ENCODE assay signal across 13 cellular contexts in genomic region chr18:12374398-12374797, GRCh38. TPM values are rescaled to one million over a fixed set of nuclear protein-coding genes. Genes with fewer than 3 reads are reported as not detected.
DNase-seq lines count a peak whose midpoint lies in the region; ATAC-seq, FAIRE-seq and TF ChIP-seq lines count a peak whose summit lies in the region.
"Had no signal": no experiment of that assay in that cellular context is flagged by ENCODE, and none has a peak within 500 bp of the region (broad histone marks: within the 10 kb centered on the region; RNA-seq: fewer than 3 reads in every experiment).

No MANE protein-coding gene starts in this region.

- CTCF ChIA-PET in MCF 10A (lab: Yijun Ruan, JAX) (interaction anchor here (0.8 kb wide), 1 partner anchor 51 kb away, joined by 3 read pairs; no protein-coding TSS in a partner anchor), PC-3 (lab: Charles Lee) (no interaction called here), H1 (lab: Charles Lee; ENCODE audit: partially characterized antibody) (no interaction called here)

- TF ChIP-seq CTCF in MCF 10A (IDR thresholded peaks at IDR 0.05; ENCODE audit: unreplicated experiment) = no peak
- TF ChIP-seq CTCF in breast epithelium (IDR thresholded peaks at IDR 0.05) = no peak
- no peak for TF ChIP-seq CTCF in PC-3 (conservative IDR thresholded peaks at IDR 0.05; ENCODE audit: low read depth, low read length)
- TF ChIP-seq CTCF in H1 (IDR thresholded peaks at IDR 0.05; ENCODE audit: control extremely low read depth in 1 of 3, insufficient read depth in 1 of 3, low read depth in 1 of 3, low read length in 3 of 3) = no peak

- H2BK12ac ChIP-seq in H1 (ENCODE audit: low read depth, low read length) = no peak overlapping the region

- H3K27me3 ChIP-seq in breast epithelium (no peaks in the 10 kb centered on the region), PC-3 (ENCODE audit: low read length) (no peaks in the 10 kb centered on the region), H1 (replicated peaks in 1 of 4; ENCODE audit: control insufficient read depth in 3 of 4, extremely low read depth in 1 of 4, insufficient read depth in 3 of 4, low read length in 3 of 4) (no peaks in the 10 kb centered on the region), small intestine (ENCODE audit: control insufficient read depth in 2 of 2, insufficient read depth in 2 of 2, low read length in 2 of 2) (no peaks in the 10 kb centered on the region)
- H3K27me3 ChIP-seq: foreskin keratinocyte had no signal

- H4K20me1 ChIP-seq in PC-3 (ENCODE audit: low read length) (peaks cover 41% of the 10 kb centered on the region), H1 (replicated peaks in 1 of 2; ENCODE audit: control insufficient read depth in 1 of 2, insufficient read depth in 2 of 2, low read length in 2 of 2) (peaks cover 12 to 15% of the 10 kb centered on the region in 2 experiments)

- no peak overlapping the region for H3K18ac ChIP-seq in H1 (ENCODE audit: extremely low read depth, low read length)

- DNase-seq in MCF 10A (ENCODE audit: unreplicated experiment) (no peak), breast epithelium (ENCODE audit: low spot score in 2 of 2) (no peak), PC-3 (no peak), H1 (ENCODE audit: low read depth in 1 of 2, low spot score in 2 of 2) (no peak), small intestine (peak; percentile 48), hypothalamus (lab: John Stamatoyannopoulos, UW) (no peak)
- DNase-seq: foreskin keratinocyte, NCI-H2081 treated with DMSO at 0.1 percent for 48 hours, SK-N-SH had no signal

- no peak overlapping the region for H4K91ac ChIP-seq in H1 (replicated peaks; ENCODE audit: insufficient read length, low read length)

- no peak overlapping the region for H4K8ac ChIP-seq in H1 (ENCODE audit: extremely low read depth, insufficient read depth, low read length)

- no peaks in the 10 kb centered on the region for H3K9me3 ChIP-seq in breast epithelium
- H3K9me3 ChIP-seq in PC-3 (ENCODE audit: low read length) = no peaks in the 10 kb centered on the region
- H3K9me3 ChIP-seq in H1 (ENCODE audit: insufficient read depth in 2 of 2, low read depth in 1 of 2, low read length in 1 of 2) = no peaks in the 10 kb centered on the region
- no peaks in the 10 kb centered on the region for H3K9me3 ChIP-seq in small intestine (ENCODE audit: control insufficient read depth, low read depth)
- H3K9me3 ChIP-seq: SK-N-SH had no signal

- no peak for TF ChIP-seq RAD21 in H1 (IDR thresholded peaks at IDR 0.05 in 1 of 2, conservative IDR thresholded peaks at IDR 0.05 in 1 of 2; ENCODE audit: low read depth in 2 of 2, low read length in 2 of 2)

- H3K27ac Mint-ChIP-seq in MCF 10A (ENCODE audit: low read depth, unreplicated experiment) = peak overlapping the region; percentile 90

- WGBS in H1 (ENCODE audit: extremely low coverage in 1 of 2, insufficient coverage in 1 of 2, insufficient read length in 1 of 2, insufficient replicate concordance in 2 of 2, low coverage in 1 of 2, low lambda C conversion rate in 2 of 2, missing lambda C conversion rate in 1 of 2), 2 experiments = 90% methylated on average over 5 of the region's 5 CpGs; no CpG with 5 or more reads in 1 of the 2 experiments
- WGBS in small intestine, 3 donors = 13 to 62% (median 42%) methylated on average over 5 of the region's 5 CpGs

- H3F3A ChIP-seq in PC-3 (ENCODE audit: low read length, unreplicated experiment) = no peaks in the 10 kb centered on the region

- H3K56ac ChIP-seq in H1 (replicated peaks; ENCODE audit: insufficient read length, low read depth, low read length) = no peak overlapping the region

- intact Hi-C loops in MCF 10A (cut with micrococcal nuclease) = no loop called here
- intact Hi-C loops in breast epithelium (cut with DNase I; ENCODE audit: low total_unique reads) = no loop called here
- intact Hi-C loops in PC-3 (cut with micrococcal nuclease) = loop anchor here (10.0 kb wide), 1 partner anchor 390 kb away; the partner anchor contains the start of gene IMPA2

- H2AK5ac ChIP-seq in H1 (ENCODE audit: low read depth, low read length) = no peak overlapping the region

- no peak for FAIRE-seq in H1 (lab: Jason Lieb, UNC)
- FAIRE-seq in small intestine (lab: Jason Lieb, UNC) = no peak
- FAIRE-seq: G401.6 had no signal

- no peak overlapping the region for H2BK20ac ChIP-seq in H1 (ENCODE audit: low read length)

- no peak overlapping the region for H2BK15ac ChIP-seq in H1 (ENCODE audit: low read length)

- H3K4me2 ChIP-seq in PC-3 (ENCODE audit: low read length) (peak overlapping the region; percentile 91), H1 (ENCODE audit: insufficient read depth in 1 of 2, low read depth in 2 of 2, low read length in 2 of 2) (peak overlapping the region; percentile 4 to 100; a peak in 1 of 4 replicates)

- H3K79me1 ChIP-seq in H1 (ENCODE audit: low read depth, low read length) = peaks cover 19% of the 10 kb centered on the region

- H3K14ac ChIP-seq in H1 (ENCODE audit: insufficient read length) = no peak overlapping the region

- peaks cover 73% of the 10 kb centered on the region for H3K79me2 ChIP-seq in PC-3 (ENCODE audit: low read length)
- peaks cover 41 to 67% of the 10 kb centered on the region in 2 experiments for H3K79me2 ChIP-seq in H1 (ENCODE audit: control insufficient read depth in 1 of 2, insufficient read depth in 2 of 2, low read length in 2 of 2)

- H3K9me2 ChIP-seq in PC-3 (replicated peaks; ENCODE audit: low read length) = no peaks in the 10 kb centered on the region
- H3K9me2 ChIP-seq: SK-N-SH had no signal

- peaks cover 29% of the 10 kb centered on the region for H3K4me1 Mint-ChIP-seq in MCF 10A (ENCODE audit: insufficient read depth, unreplicated experiment)

- TF ChIP-seq POLR2A in breast epithelium (IDR thresholded peaks at IDR 0.05) (no peak), H1 (IDR thresholded peaks at IDR 0.05; ENCODE audit: control extremely low read depth in 1 of 2, low read depth in 2 of 2, low read length in 2 of 2) (no peak)

- H3K4me1 ChIP-seq in breast epithelium (peaks cover 0 to 4% of the 10 kb centered on the region in 2 donors), PC-3 (ENCODE audit: insufficient read depth, low read length) (peaks cover 29% of the 10 kb centered on the region), H1 (replicated peaks in 1 of 4; ENCODE audit: control insufficient read depth in 3 of 4, insufficient read depth in 4 of 4, low read length in 3 of 4) (peaks cover 3 to 15% (median 7%) of the 10 kb centered on the region in 4 experiments), small intestine (ENCODE audit: control insufficient read depth in 2 of 2, insufficient read depth in 1 of 2, low read depth in 1 of 2, low read length in 1 of 2) (peaks cover 0 to 24% of the 10 kb centered on the region in 2 donors)
- H3K4me1 ChIP-seq: foreskin keratinocyte had no signal

- H3K4me3 ChIP-seq in breast epithelium (no peak overlapping the region), PC-3 (ENCODE audit: low read length) (no peak overlapping the region; the same call in 1 of the 2 replicates), H1 (ENCODE audit: extremely low read depth in 1 of 4, insufficient read depth in 2 of 4, low read depth in 3 of 4, low read length in 4 of 4) (no peak overlapping the region), small intestine (ENCODE audit: low read depth in 1 of 2, low read length in 2 of 2) (peak overlapping the region in 1 of 2 donors; percentile 91)

- POLR2A ChIA-PET in MCF 10A (lab: Yijun Ruan, JAX) (interaction anchor here (1.6 kb wide), 1 partner anchor 58 kb away, joined by 5 read pairs; no protein-coding TSS in a partner anchor), PC-3 (lab: Charles Lee; ENCODE audit: unreplicated experiment) (no interaction called here), H1 (lab: Charles Lee; ENCODE audit: partially characterized antibody) (interaction anchor here (1.9 kb wide), 1 partner anchor 86 kb away, joined by 5 read pairs; no protein-coding TSS in a partner anchor)

- H3K23ac ChIP-seq in H1 (ENCODE audit: insufficient read length) = no peak overlapping the region

- BruUV-seq in MCF 10A (replicated peaks; lab: Mats Ljungman, UMichigan) (TSS peak; percentile 10), PC-3 (replicated peaks; lab: Mats Ljungman, UMichigan) (no TSS peak)

- no peaks in the 10 kb centered on the region for H3K27me3 Mint-ChIP-seq in MCF 10A (ENCODE audit: insufficient read depth, unreplicated experiment)

- H3K36me3 Mint-ChIP-seq in MCF 10A (ENCODE audit: insufficient read depth, unreplicated experiment) = peaks cover 43% of the 10 kb centered on the region

- H3K9ac ChIP-seq in PC-3 (ENCODE audit: low read length) = no peak overlapping the region
- no peak overlapping the region; a peak in 1 of 7 replicates for H3K9ac ChIP-seq in H1 (replicated peaks in 1 of 4; ENCODE audit: extremely low read depth in 1 of 4, low read depth in 3 of 4, low read length in 3 of 4)
- H3K9ac ChIP-seq: KMS-11, SK-N-SH had no signal

- no peak overlapping the region for H2BK120ac ChIP-seq in H1 (replicated peaks; ENCODE audit: low read depth, low read length)

- H3K36me3 ChIP-seq in breast epithelium = no peaks in the 10 kb centered on the region
- H3K36me3 ChIP-seq in PC-3 (ENCODE audit: low read depth, low read length) = peaks cover 11% of the 10 kb centered on the region; the same call in 1 of the 2 replicates
- peaks cover 0 to 2% (median 0%) of the 10 kb centered on the region in 4 experiments; a peak in 1 of 8 replicates for H3K36me3 ChIP-seq in H1 (ENCODE audit: control insufficient read depth in 2 of 4, insufficient read depth in 4 of 4, low read length in 3 of 4)
- no peaks in the 10 kb centered on the region for H3K36me3 ChIP-seq in small intestine (ENCODE audit: control insufficient read depth in 2 of 2, insufficient read depth in 2 of 2, low read length in 2 of 2)

- no peak overlapping the region for H3K4ac ChIP-seq in H1 (replicated peaks; ENCODE audit: insufficient read length, low read depth, low read length)

- H3K23me2 ChIP-seq in H1 (ENCODE audit: low read depth, low read length) = peaks cover 9% of the 10 kb centered on the region

- H4K5ac ChIP-seq in H1 (ENCODE audit: insufficient read length, low read depth, low read length) = no peak overlapping the region

- ATAC-seq in PC-3 (no peak), HG03342 (IDR thresholded peaks at IDR 0.05; ENCODE audit: unreplicated experiment) (no peak), HG02642 (IDR thresholded peaks at IDR 0.05; ENCODE audit: poor library complexity, unreplicated experiment) (no peak)
- ATAC-seq: foreskin keratinocyte had no signal

- H2AFZ ChIP-seq in PC-3 (ENCODE audit: low read length) (no peak overlapping the region), H1 (ENCODE audit: low read length) (no peak overlapping the region)

- no peaks in the 10 kb centered on the region for H3K9me3 Mint-ChIP-seq in MCF 10A (ENCODE audit: unreplicated experiment)

- no peak for TF ChIP-seq EP300 in H1 (IDR thresholded peaks at IDR 0.05; ENCODE audit: borderline replicate concordance in 1 of 2, low read depth in 2 of 2, low read length in 2 of 2)

- H2BK5ac ChIP-seq in H1 (ENCODE audit: low read depth, low read length) = no peak overlapping the region

- H3K4me3 Mint-ChIP-seq in MCF 10A (ENCODE audit: unreplicated experiment) = peak overlapping the region; percentile 85

- H3K27ac ChIP-seq in breast epithelium (no peak overlapping the region), PC-3 (ENCODE audit: low read length) (no peak overlapping the region), H1 (ENCODE audit: low read depth, low read length) (no peak overlapping the region), small intestine (ENCODE audit: low read depth in 1 of 2, low read length in 1 of 2) (peak overlapping the region in 1 of 2 donors; percentile 63)
- H3K27ac ChIP-seq: foreskin keratinocyte, KMS-11 had no signal

RNA-seq across cellular contexts. Expression of gene AFG3L2, which starts 2.6 kb away (rescaled TPM):
- total RNA-seq in MCF 10A (2022) (56.7 and 77.2 TPM in 2 replicates), breast epithelium (10 to 100 TPM; 37.0 to 43.5 (median 42.7) TPM), PC-3 (2014; rRNA removed) (79.3 and 95.7 TPM in 2 replicates)
- total RNA-seq in H1 (2021; fragmentation: NEBNext Ultra II Directional; extraction: Animal tissue kit (Norgen Biotek cat#: 25700)) = 81.7 and 84.8 TPM in 2 replicates
- polyA plus RNA-seq in H1 (2011; rRNA removed) (27.0 and 29.7 TPM in 2 replicates), small intestine (10 to 100 TPM; 67.2 to 89.9 (median 83.8) TPM)
- 45.2 TPM for polyA plus RNA-seq in H1 (2011; cell fraction: cytosol; rRNA removed)
- 29.6 TPM for polyA plus RNA-seq in H1 (2011; cell fraction: nucleus; rRNA removed)
- 48.1 to 62.5 TPM (median 54.7 TPM) in 4 replicates for polyA plus RNA-seq in H1 (2012, experiment 1 of 2)
- 15.9 TPM for polyA plus RNA-seq in H1 (2012, experiment 2 of 2)
- 47.5 TPM for polyA plus RNA-seq in H1 (2013, experiment 1 of 2)
- 50.2 TPM for polyA plus RNA-seq in H1 (2013, experiment 2 of 2)
- polyA minus RNA-seq in H1 (2011; rRNA and poly(A)+ RNA removed) = 44.7 and 45.5 TPM in 2 replicates
- 32.4 TPM for polyA minus RNA-seq in H1 (2011; cell fraction: cytosol; rRNA and poly(A)+ RNA removed)
- polyA minus RNA-seq in H1 (2011; cell fraction: nucleus; rRNA and poly(A)+ RNA removed) = 29.5 TPM

RNA-seq across cellular contexts. Expression of gene PRELID3A, which starts 33.3 kb away (rescaled TPM):
- total RNA-seq in MCF 10A (2022) = 16.5 and 17.1 TPM in 2 replicates
- 1 to 10 TPM; 2.4 to 3.9 (median 3.8) TPM for total RNA-seq in breast epithelium
- 9.7 and 16.5 TPM in 2 replicates for total RNA-seq in PC-3 (2014; rRNA removed)
- 10.3 and 11.0 TPM in 2 replicates for total RNA-seq in H1 (2021; fragmentation: NEBNext Ultra II Directional; extraction: Animal tissue kit (Norgen Biotek cat#: 25700))
- 7.1 and 10.1 TPM in 2 replicates for polyA plus RNA-seq in H1 (2011; rRNA removed)
- polyA plus RNA-seq in H1 (2011; cell fraction: cytosol; rRNA removed) = 14.3 TPM
- polyA plus RNA-seq in H1 (2011; cell fraction: nucleus; rRNA removed) = 40.1 TPM
- polyA plus RNA-seq in H1 (2012, experiment 1 of 2) = 8.7 to 13.4 TPM (median 12.2 TPM) in 4 replicates
- 6.1 TPM for polyA plus RNA-seq in H1 (2012, experiment 2 of 2)
- polyA plus RNA-seq in H1 (2013, experiment 1 of 2) = 6.3 TPM
- polyA plus RNA-seq in H1 (2013, experiment 2 of 2) = 5.3 TPM
- polyA minus RNA-seq in H1 (2011; rRNA and poly(A)+ RNA removed) = 3.8 and 4.4 TPM in 2 replicates
- polyA minus RNA-seq in H1 (2011; cell fraction: cytosol; rRNA and poly(A)+ RNA removed) = 7.3 TPM
- 10.9 TPM for polyA minus RNA-seq in H1 (2011; cell fraction: nucleus; rRNA and poly(A)+ RNA removed)
- 1 to 10 TPM; 1.1 to 2.2 (median 1.6) TPM for polyA plus RNA-seq in small intestine
